ENCODE assay signal across 1 cellular context in the genomic region with DNA sequence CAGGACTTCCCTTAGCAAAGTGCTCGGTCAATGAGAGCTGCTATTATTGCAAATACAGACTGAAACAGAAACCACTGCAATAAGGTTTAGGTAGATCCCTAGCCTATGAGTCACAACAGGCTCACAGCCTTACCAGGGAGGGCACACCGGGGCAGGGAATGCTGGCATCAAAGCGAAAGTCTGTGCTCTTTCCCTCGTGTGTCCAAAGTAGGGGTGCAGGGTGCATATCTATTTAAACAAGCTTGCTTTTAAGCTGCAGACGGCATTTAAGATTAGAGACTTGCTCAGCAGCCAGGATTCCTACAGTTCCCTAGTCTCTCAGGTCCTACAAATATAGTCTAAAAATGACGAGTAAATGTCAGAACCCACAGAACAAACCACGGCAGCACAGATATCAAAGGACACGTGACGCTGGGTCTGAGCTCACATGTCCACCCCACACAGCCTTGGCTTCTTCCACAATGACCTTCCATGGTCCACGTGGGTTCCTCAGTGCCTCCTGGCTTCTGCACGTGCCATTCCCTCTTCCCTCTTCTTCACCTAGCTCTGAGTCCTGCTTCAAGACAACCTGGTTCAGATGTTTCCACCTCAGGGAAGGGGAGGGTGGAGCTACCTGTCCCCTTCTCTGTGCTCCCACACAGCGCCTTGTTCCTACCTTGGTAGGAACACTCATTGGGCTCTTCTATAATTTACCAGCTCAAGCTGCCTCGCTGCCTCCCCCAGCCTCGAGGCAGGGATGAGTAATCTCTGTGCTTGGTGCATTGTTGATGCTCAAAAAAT.
TF ChIP-seq lines count a peak whose summit lies in the region.

No MANE protein-coding gene starts in this region.

TF ChIP-seq in HepG2, 621 proteins besides CTCF, POLR2A, EP300 and RAD21 (continued from another document):
- TF ChIP-seq, protein P1, sequence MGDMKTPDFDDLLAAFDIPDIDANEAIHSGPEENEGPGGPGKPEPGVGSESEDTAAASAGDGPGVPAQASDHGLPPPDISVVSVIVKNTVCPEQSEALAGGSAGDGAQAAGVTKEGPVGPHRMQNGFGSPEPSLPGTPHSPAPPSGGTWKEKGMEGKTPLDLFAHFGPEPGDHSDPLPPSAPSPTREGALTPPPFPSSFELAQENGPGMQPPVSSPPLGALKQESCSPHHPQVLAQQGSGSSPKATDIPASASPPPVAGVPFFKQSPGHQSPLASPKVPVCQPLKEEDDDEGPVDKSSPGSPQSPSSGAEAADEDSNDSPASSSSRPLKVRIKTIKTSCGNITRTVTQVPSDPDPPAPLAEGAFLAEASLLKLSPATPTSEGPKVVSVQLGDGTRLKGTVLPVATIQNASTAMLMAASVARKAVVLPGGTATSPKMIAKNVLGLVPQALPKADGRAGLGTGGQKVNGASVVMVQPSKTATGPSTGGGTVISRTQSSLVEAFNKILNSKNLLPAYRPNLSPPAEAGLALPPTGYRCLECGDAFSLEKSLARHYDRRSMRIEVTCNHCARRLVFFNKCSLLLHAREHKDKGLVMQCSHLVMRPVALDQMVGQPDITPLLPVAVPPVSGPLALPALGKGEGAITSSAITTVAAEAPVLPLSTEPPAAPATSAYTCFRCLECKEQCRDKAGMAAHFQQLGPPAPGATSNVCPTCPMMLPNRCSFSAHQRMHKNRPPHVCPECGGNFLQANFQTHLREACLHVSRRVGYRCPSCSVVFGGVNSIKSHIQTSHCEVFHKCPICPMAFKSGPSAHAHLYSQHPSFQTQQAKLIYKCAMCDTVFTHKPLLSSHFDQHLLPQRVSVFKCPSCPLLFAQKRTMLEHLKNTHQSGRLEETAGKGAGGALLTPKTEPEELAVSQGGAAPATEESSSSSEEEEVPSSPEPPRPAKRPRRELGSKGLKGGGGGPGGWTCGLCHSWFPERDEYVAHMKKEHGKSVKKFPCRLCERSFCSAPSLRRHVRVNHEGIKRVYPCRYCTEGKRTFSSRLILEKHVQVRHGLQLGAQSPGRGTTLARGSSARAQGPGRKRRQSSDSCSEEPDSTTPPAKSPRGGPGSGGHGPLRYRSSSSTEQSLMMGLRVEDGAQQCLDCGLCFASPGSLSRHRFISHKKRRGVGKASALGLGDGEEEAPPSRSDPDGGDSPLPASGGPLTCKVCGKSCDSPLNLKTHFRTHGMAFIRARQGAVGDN (CRISPR knock-in tag; IDR thresholded peaks at IDR 0.05), result peak; percentile 37; the same call in 1 of the 2 replicates
- TF ChIP-seq HOXA5 (CRISPR knock-in tag; IDR thresholded peaks at IDR 0.05) (no peak), TGIF2 (CRISPR knock-in tag; IDR thresholded peaks at IDR 0.05) (0 out of 2 replicates have a peak, but pooled peaks have one; percentile 12), ZNF207 (IDR thresholded peaks at IDR 0.05; ENCODE audit: borderline replicate concordance) (no peak), ETV6 (CRISPR knock-in tag; conservative IDR thresholded peaks at IDR 0.05) (no peak), RORA (CRISPR knock-in tag; IDR thresholded peaks at IDR 0.05) (no peak)
TF ChIP-seq in HepG2: peak in this region for 25.
